In the genomic region with DNA sequence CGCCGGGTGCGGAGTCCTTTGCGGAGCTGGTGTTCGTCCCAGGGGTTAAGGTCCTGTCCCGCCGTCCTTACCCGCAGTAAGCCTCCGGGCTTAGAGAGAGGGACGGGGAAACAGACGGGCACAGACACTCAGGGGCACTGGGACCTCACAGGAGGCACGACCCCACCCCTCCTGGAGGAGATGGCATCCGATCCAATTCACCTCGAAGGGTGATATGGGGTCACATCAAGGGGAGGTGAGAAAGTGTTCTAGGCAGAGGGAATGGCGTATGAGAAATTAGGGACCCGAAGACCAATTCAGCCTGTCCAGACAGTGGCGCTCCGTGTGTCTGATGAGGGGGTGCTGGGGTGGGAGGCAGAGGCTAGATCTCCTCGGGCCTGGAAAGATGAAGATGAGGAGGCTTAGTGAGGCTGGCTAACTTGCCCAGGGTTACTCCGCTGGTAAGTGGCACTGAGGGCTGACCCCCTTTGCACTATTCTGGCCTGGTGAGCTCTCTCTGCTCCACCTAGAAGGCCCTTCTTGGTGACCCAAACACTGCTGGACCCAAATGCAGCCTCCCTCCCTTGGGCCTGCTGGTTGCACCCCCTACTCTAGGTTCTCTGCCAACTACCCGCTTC, we compare ENCODE assay signal across 6 cellular contexts. TPM values are rescaled to one million over a fixed set of nuclear protein-coding genes. Genes with fewer than 3 reads are reported as not detected.
DNase-seq lines count a peak whose midpoint lies in the region; ATAC-seq and TF ChIP-seq lines count a peak whose summit lies in the region.

No MANE protein-coding gene starts in this region.

- H3K9me3 ChIP-seq in CD4-positive, CD25-positive, alpha-beta regulatory T cell (ENCODE audit: control insufficient read depth in 2 of 2, low read length in 2 of 2), result no peaks in the 10 kb centered on the region
- no peaks in the 10 kb centered on the region for H3K9me3 ChIP-seq in right lobe of liver

- peak overlapping the region; percentile 92 to 97 (median 94) for H3K4me3 Mint-ChIP-seq in CD4-positive, CD25-positive, alpha-beta regulatory T cell
- H3K4me3 Mint-ChIP-seq in activated CD4-positive, alpha-beta memory T cell treated with anti-CD3 and anti-CD28 coated beads, Interleukin-2, amount 10 ng/mL, durations not matched to agents 7 days and 5 days, result peak overlapping the region; percentile 85

- POLR2A ChIA-PET in activated CD4-positive, alpha-beta memory T cell treated with anti-CD3 and anti-CD28 coated beads, Interleukin-2, amount 10 ng/mL, durations not matched to agents 7 days and 5 days (lab: Charles Lee), result interaction anchor here (0.6 to 11.9 kb wide), 21 partner anchors 10 to 519 kb away, joined by 3 to 960 read pairs (median 16); a partner anchor contains a TSS

- peak overlapping the region; percentile 100 for H3K27ac Mint-ChIP-seq in CD4-positive, CD25-positive, alpha-beta regulatory T cell
- peak overlapping the region; percentile 98 for H3K27ac Mint-ChIP-seq in activated CD4-positive, alpha-beta memory T cell treated with anti-CD3 and anti-CD28 coated beads, Interleukin-2, amount 10 ng/mL, durations not matched to agents 7 days and 5 days

- CTCF ChIA-PET in activated CD4-positive, alpha-beta memory T cell treated with anti-CD3 and anti-CD28 coated beads, Interleukin-2, amount 10 ng/mL, durations not matched to agents 7 days and 5 days (lab: Charles Lee), result interaction anchor here (0.7 to 5.8 kb wide), 8 partner anchors 9 to 192 kb away, joined by 3 to 76 read pairs (median 4); a partner anchor contains a TSS

- no peak for ATAC-seq in CD4-positive, CD25-positive, alpha-beta regulatory T cell (ENCODE audit: low read depth in 2 of 2)
- ATAC-seq in right lobe of liver (peak in 3 of 4 donors; percentile 12 to 19 (median 13)), HG03175 (IDR thresholded peaks at IDR 0.05; ENCODE audit: unreplicated experiment) (no peak)

- H3K27me3 ChIP-seq in CD4-positive, CD25-positive, alpha-beta regulatory T cell (ENCODE audit: control insufficient read depth, insufficient read depth, low read length), result no peaks in the 10 kb centered on the region
- H3K27me3 ChIP-seq in right lobe of liver, result no peaks in the 10 kb centered on the region

- peak overlapping the region; percentile 92 for H3K4me3 ChIP-seq in CD4-positive, CD25-positive, alpha-beta regulatory T cell (ENCODE audit: low read depth, low read length)
- H3K4me3 ChIP-seq in right lobe of liver, result peak overlapping the region; percentile 50 to 58 (median 56)

- TF ChIP-seq CTCF in right lobe of liver (IDR thresholded peaks at IDR 0.05), result no peak

- H3K4me1 Mint-ChIP-seq in CD4-positive, CD25-positive, alpha-beta regulatory T cell, result peaks cover 14 to 46% (median 32%) of the 10 kb centered on the region in 4 donors
- H3K4me1 Mint-ChIP-seq in activated CD4-positive, alpha-beta memory T cell treated with anti-CD3 and anti-CD28 coated beads, Interleukin-2, amount 10 ng/mL, durations not matched to agents 7 days and 5 days, result peaks cover 38% of the 10 kb centered on the region

- WGBS in right lobe of liver (ENCODE audit: insufficient coverage, low coverage, low lambda C conversion rate, missing lambda C conversion rate), result 7% methylated on average over 15 of the region's 21 CpGs

- TF ChIP-seq POLR2A in right lobe of liver (IDR thresholded peaks at IDR 0.05), result no peak

- H3K36me3 ChIP-seq in CD4-positive, CD25-positive, alpha-beta regulatory T cell (ENCODE audit: control insufficient read depth, insufficient read depth, low read length), result no peaks in the 10 kb centered on the region
- H3K36me3 ChIP-seq in right lobe of liver, result no peaks in the 10 kb centered on the region

- peak overlapping the region; percentile 96 for H3K27ac ChIP-seq in CD4-positive, CD25-positive, alpha-beta regulatory T cell (ENCODE audit: insufficient read depth, low read length, poor library complexity, severe bottlenecking)
- peak overlapping the region; percentile 89 to 93 (median 89) for H3K27ac ChIP-seq in right lobe of liver

- H3K27me3 Mint-ChIP-seq in CD4-positive, CD25-positive, alpha-beta regulatory T cell, result no peaks in the 10 kb centered on the region
- H3K27me3 Mint-ChIP-seq in activated CD4-positive, alpha-beta memory T cell treated with anti-CD3 and anti-CD28 coated beads, Interleukin-2, amount 10 ng/mL, durations not matched to agents 7 days and 5 days, result no peaks in the 10 kb centered on the region

- no peaks in the 10 kb centered on the region for H3K36me3 Mint-ChIP-seq in CD4-positive, CD25-positive, alpha-beta regulatory T cell
- peaks cover 2% of the 10 kb centered on the region for H3K36me3 Mint-ChIP-seq in activated CD4-positive, alpha-beta memory T cell treated with anti-CD3 and anti-CD28 coated beads, Interleukin-2, amount 10 ng/mL, durations not matched to agents 7 days and 5 days (ENCODE audit: low read depth)

- peaks cover 0 to 2% (median 0%) of the 10 kb centered on the region in 7 donors for H3K9me3 Mint-ChIP-seq in CD4-positive, CD25-positive, alpha-beta regulatory T cell
- no peaks in the 10 kb centered on the region for H3K9me3 Mint-ChIP-seq in activated CD4-positive, alpha-beta memory T cell treated with anti-CD3 and anti-CD28 coated beads, Interleukin-2, amount 10 ng/mL, durations not matched to agents 7 days and 5 days

- DNase-seq in CD4-positive, CD25-positive, alpha-beta regulatory T cell, result no peak
- no peak for DNase-seq in activated CD4-positive, alpha-beta memory T cell treated with anti-CD3 and anti-CD28 coated beads, Interleukin-2, amount 10 ng/mL, durations not matched to agents 7 days and 5 days
- DNase-seq in right lobe of liver, result peak in 1 of 3 donors; percentile 29
- DNase-seq in AG08396 (ENCODE audit: low spot score), result no peak
- no peak for DNase-seq in GOT3 (lab: John Stamatoyannopoulos, UW)

- peaks cover 18% of the 10 kb centered on the region for H3K4me1 ChIP-seq in CD4-positive, CD25-positive, alpha-beta regulatory T cell (ENCODE audit: control insufficient read depth, insufficient read depth, low read length, poor library complexity, severe bottlenecking)
- peaks cover 0 to 8% (median 0%) of the 10 kb centered on the region in 4 donors for H3K4me1 ChIP-seq in right lobe of liver

- intact Hi-C loops in right lobe of liver (cut with DNase I), result no loop called here

RNA-seq across cellular contexts. Expression of a gene that starts 12.1 kb away (rescaled TPM):
- 45.4 TPM for total RNA-seq in CD4-positive, CD25-positive, alpha-beta regulatory T cell
- polyA plus RNA-seq in CD4-positive, CD25-positive, alpha-beta regulatory T cell, result under 1 TPM in 2 of 4 donors, not detected in 2; 0.31 to 0.87 TPM
- 1 to 10 TPM; 8.4 to 8.7 TPM for total RNA-seq in activated CD4-positive, alpha-beta memory T cell treated with anti-CD3 and anti-CD28 coated beads, Interleukin-2, amount 10 ng/mL, durations not matched to agents 7 days and 5 days
- 1 to 10 TPM; 2.6 to 7.5 (median 5.3) TPM for total RNA-seq in right lobe of liver

RNA-seq across cellular contexts. Expression of a gene that starts 13.3 kb away (rescaled TPM):
- total RNA-seq in CD4-positive, CD25-positive, alpha-beta regulatory T cell, result 3.6 TPM
- 1 to 10 TPM in 2 of 4 donors, under 1 TPM in 1, not detected in 1; 0.71 to 2.6 (median 2.1) TPM for polyA plus RNA-seq in CD4-positive, CD25-positive, alpha-beta regulatory T cell
- 1 to 10 TPM; 1.9 to 2.2 TPM for total RNA-seq in activated CD4-positive, alpha-beta memory T cell treated with anti-CD3 and anti-CD28 coated beads, Interleukin-2, amount 10 ng/mL, durations not matched to agents 7 days and 5 days
- total RNA-seq in right lobe of liver, result under 1 TPM in 1 of 6 experiments, not detected in 5; 0.26 TPM

RNA-seq across cellular contexts. Expression of a gene that starts 20.3 kb away (rescaled TPM):
- 539 TPM for total RNA-seq in CD4-positive, CD25-positive, alpha-beta regulatory T cell
- polyA plus RNA-seq in CD4-positive, CD25-positive, alpha-beta regulatory T cell, result 10 to 100 TPM; 28.2 to 48.9 (median 43.8) TPM
- 10 to 100 TPM; 62.8 to 63.5 TPM for total RNA-seq in activated CD4-positive, alpha-beta memory T cell treated with anti-CD3 and anti-CD28 coated beads, Interleukin-2, amount 10 ng/mL, durations not matched to agents 7 days and 5 days
- total RNA-seq in right lobe of liver, result 1 to 10 TPM; 1.8 to 5.3 (median 3.6) TPM

RNA-seq across cellular contexts. Expression of a gene that starts 22.6 kb away (rescaled TPM):
- total RNA-seq in CD4-positive, CD25-positive, alpha-beta regulatory T cell, result 0.94 TPM
- under 1 TPM in 2 of 4 donors, not detected in 2; 0.05 to 0.13 TPM for polyA plus RNA-seq in CD4-positive, CD25-positive, alpha-beta regulatory T cell
- total RNA-seq in activated CD4-positive, alpha-beta memory T cell treated with anti-CD3 and anti-CD28 coated beads, Interleukin-2, amount 10 ng/mL, durations not matched to agents 7 days and 5 days, result 1 to 10 TPM in 1 of 2 experiments, under 1 TPM in 1; 0.58 to 1.0 TPM
- total RNA-seq in right lobe of liver, result under 1 TPM; 0.19 to 0.68 (median 0.35) TPM

RNA-seq across cellular contexts. Expression of a gene that starts 32.5 kb away (rescaled TPM):
- 0.57 TPM for total RNA-seq in CD4-positive, CD25-positive, alpha-beta regulatory T cell
- under 1 TPM in 3 of 4 donors, not detected in 1; 0.20 to 0.88 (median 0.78) TPM for polyA plus RNA-seq in CD4-positive, CD25-positive, alpha-beta regulatory T cell
- 1 to 10 TPM; 1.0 to 1.3 TPM for total RNA-seq in activated CD4-positive, alpha-beta memory T cell treated with anti-CD3 and anti-CD28 coated beads, Interleukin-2, amount 10 ng/mL, durations not matched to agents 7 days and 5 days
- under 1 TPM in 2 of 6 experiments, not detected in 4; 0.13 to 0.32 TPM for total RNA-seq in right lobe of liver

Comparison
In these comparisons a context has a peak if more than half of its experiments do, and no peak if none do; other contexts are left out.
1. ATAC-seq: peak in right lobe of liver (3 of 4); none in CD4-positive, CD25-positive, alpha-beta regulatory T cell (0 of 2) and HG03175 (single experiment).
2. RNA of a gene that starts 20.3 kb away (total RNA-seq): 539 TPM in CD4-positive, CD25-positive, alpha-beta regulatory T cell (single experiment) and 62.8 to 63.5 TPM in activated CD4-positive, alpha-beta memory T cell treated with anti-CD3 and anti-CD28 coated beads, Interleukin-2, amount 10 ng/mL, durations not matched to agents 7 days and 5 days; 1.8 to 5.3 TPM in right lobe of liver; every median in the first group is over 10 times any median in the second.